In the genomic region with DNA sequence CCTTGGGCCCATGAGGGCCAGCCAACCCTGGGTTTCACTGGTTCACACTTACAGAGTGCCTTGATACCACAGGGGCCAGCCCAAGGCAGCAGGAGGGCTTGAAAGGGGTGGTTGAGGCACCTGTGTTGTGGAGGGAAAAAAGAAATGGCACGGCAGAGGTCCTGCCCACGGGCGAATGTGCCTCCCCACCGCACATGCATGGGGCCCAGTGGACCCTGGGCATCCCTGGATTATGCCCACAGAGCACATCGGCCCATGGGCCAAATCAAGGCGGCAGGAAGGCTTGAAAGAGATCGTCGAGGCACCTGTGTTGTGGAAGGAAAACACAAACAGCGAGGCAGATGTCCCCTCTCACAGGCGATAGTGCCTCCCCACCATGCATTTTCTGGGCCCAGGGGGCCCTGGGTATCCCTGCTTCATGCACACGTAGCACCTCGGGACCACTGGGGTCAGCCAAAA, we compare ENCODE assay signal across 16 cellular contexts.
DNase-seq lines count a peak whose midpoint lies in the region; ATAC-seq and TF ChIP-seq lines count a peak whose summit lies in the region.
"Had no signal": no experiment of that assay in that cellular context is flagged by ENCODE, and none has a peak within 500 bp of the region (broad histone marks: within the 10 kb centered on the region; RNA-seq: fewer than 3 reads in every experiment).

No MANE protein-coding gene starts in this region.

- H3K4me1 ChIP-seq in breast epithelium (no peaks in the 10 kb centered on the region), mammary epithelial cell (ENCODE audit: insufficient read depth, low read length) (no peaks in the 10 kb centered on the region), lung (ENCODE audit: control insufficient read depth in 2 of 2, insufficient read depth in 2 of 2, low read length in 2 of 2) (no peaks in the 10 kb centered on the region)

- H3K4me2 ChIP-seq in mammary epithelial cell (ENCODE audit: insufficient read depth, low read depth, low read length): no peak overlapping the region

- H3K4me3 ChIP-seq in breast epithelium (no peak overlapping the region), mammary epithelial cell (replicated peaks in 1 of 3; ENCODE audit: insufficient read depth in 1 of 3, low read depth in 2 of 3, low read length in 3 of 3) (no peak overlapping the region), lung (no peak overlapping the region)

- H3K27ac ChIP-seq in breast epithelium (no peak overlapping the region), mammary epithelial cell (ENCODE audit: insufficient read depth, low read depth, low read length) (no peak overlapping the region), lung (ENCODE audit: low read depth in 1 of 2, low read length in 1 of 2) (no peak overlapping the region)

- H3K9me3 ChIP-seq in breast epithelium (peaks cover 97 to 100% of the 10 kb centered on the region in 2 donors), mammary epithelial cell (replicated peaks; ENCODE audit: insufficient read depth, low read length) (peaks cover 49% of the 10 kb centered on the region), lung (ENCODE audit: control insufficient read depth in 2 of 2, insufficient read depth in 1 of 2, low read length in 1 of 2) (peaks cover 0 to 96% of the 10 kb centered on the region in 2 donors)

- H3K27me3 ChIP-seq in breast epithelium (no peaks in the 10 kb centered on the region), mammary epithelial cell (ENCODE audit: insufficient read depth, low read length) (no peaks in the 10 kb centered on the region), lung (ENCODE audit: control insufficient read depth, insufficient read depth) (no peaks in the 10 kb centered on the region)

- H3K27ac Mint-ChIP-seq in chondrocyte (ENCODE audit: unreplicated experiment): no peak overlapping the region
- H3K27ac Mint-ChIP-seq: activated naive CD4-positive, alpha-beta T cell treated with anti-CD3 and anti-CD28 coated beads, Interleukin-2, amount 50 U/mL, for 72 hours; T-cell had no signal

- H3K36me3 ChIP-seq in breast epithelium (no peaks in the 10 kb centered on the region), mammary epithelial cell (ENCODE audit: insufficient read depth, low read length) (no peaks in the 10 kb centered on the region), lung (ENCODE audit: control insufficient read depth in 2 of 2, insufficient read depth in 2 of 2, low read length in 2 of 2) (no peaks in the 10 kb centered on the region)

- CTCF ChIA-PET in mammary epithelial cell (lab: Charles Lee; ENCODE audit: low non-redundant PET): no interaction called here

- WGBS in mammary epithelial cell (ENCODE audit: low coverage, missing lambda C conversion rate): 77% methylated on average over 11 of the region's 12 CpGs
- WGBS in lung, 2 donors: 78 to 83% methylated on average over 12 of the region's 12 CpGs

- H3K9me3 Mint-ChIP-seq in chondrocyte (ENCODE audit: low read depth): peaks cover 29% of the 10 kb centered on the region

- in situ Hi-C loops in mammary epithelial cell (cut with MboI; ENCODE audit: low sequenced_read_pairs in 2 of 2): no loop called here

- H2AFZ ChIP-seq in mammary epithelial cell (ENCODE audit: low read depth, low read length): no peak overlapping the region

- BruUV-seq in mammary epithelial cell (replicated peaks; lab: Mats Ljungman, UMichigan): no TSS peak

- H3K4me3 Mint-ChIP-seq in chondrocyte (ENCODE audit: unreplicated experiment): no peak overlapping the region
- H3K4me3 Mint-ChIP-seq: T-cell had no signal

- H3K4me1 Mint-ChIP-seq in chondrocyte (ENCODE audit: low read depth): no peaks in the 10 kb centered on the region
- H3K4me1 Mint-ChIP-seq: T-cell had no signal

- no peaks in the 10 kb centered on the region for H3K79me2 ChIP-seq in mammary epithelial cell (ENCODE audit: insufficient read depth, low read length)

- no peaks in the 10 kb centered on the region for H3K27me3 Mint-ChIP-seq in chondrocyte (ENCODE audit: low read depth)
- H3K27me3 Mint-ChIP-seq: T-cell had no signal

- no peaks in the 10 kb centered on the region for H4K20me1 ChIP-seq in mammary epithelial cell (ENCODE audit: insufficient read depth, low read length)

- ATAC-seq in lung (ENCODE audit: insufficient read depth, low FRiP score): no peak
- no peak for ATAC-seq in HG03095 (IDR thresholded peaks at IDR 0.05; ENCODE audit: unreplicated experiment)
- ATAC-seq: activated naive CD4-positive, alpha-beta T cell treated with anti-CD3 and anti-CD28 coated beads, Interleukin-2, amount 50 U/mL, for 72 hours; PC-3; T-cell had no signal

- DNase-seq in breast epithelium (ENCODE audit: low spot score in 2 of 2) (peak; percentile 6 to 20), mammary epithelial cell (no peak), chondrocyte (ENCODE audit: low spot score) (peak; percentile 59), lung (ENCODE audit: low spot score) (peak; percentile 16), ureter (ENCODE audit: low spot score) (peak; percentile 26), LoVo (ENCODE audit: low spot score) (no peak), inferior parietal cortex (ENCODE audit: extremely low spot score) (no peak)
- DNase-seq: AML-193, KBM-7, mesenchymal stem cell, NCI-H146, NCI-H510A treated with DMSO at 0.1 percent for 48 hours, PC-3 had no signal

- TF ChIP-seq CTCF in breast epithelium (IDR thresholded peaks at IDR 0.05) (no peak), mammary epithelial cell (conservative IDR thresholded peaks at IDR 0.05 in 1 of 2, IDR thresholded peaks at IDR 0.05 in 1 of 2; ENCODE audit: extremely low read depth in 1 of 2, insufficient read depth in 1 of 2, low read depth in 1 of 2, low read length in 2 of 2) (no peak), chondrocyte (IDR thresholded peaks at IDR 0.05) (no peak), lung (IDR thresholded peaks at IDR 0.05; ENCODE audit: control extremely low read depth, extremely low read depth) (no peak)

- H3K9ac ChIP-seq in mammary epithelial cell (ENCODE audit: insufficient read depth, low read length): no peak overlapping the region

- dilution Hi-C loops in mammary epithelial cell (cut with HindIII; ENCODE audit: low sequenced_read_pairs): loop anchor here (5.0 to 25.0 kb wide), 3 partner anchors 48 to 126 kb away; no protein-coding TSS in a partner anchor

- no peak for TF ChIP-seq POLR2A in breast epithelium (IDR thresholded peaks at IDR 0.05)

- intact Hi-C loops in breast epithelium (cut with DNase I; ENCODE audit: low total_unique reads): no loop called here
- intact Hi-C loops in mammary epithelial cell (cut with micrococcal nuclease): no loop called here

- H3K36me3 Mint-ChIP-seq in chondrocyte (ENCODE audit: low read depth): no peaks in the 10 kb centered on the region
- H3K36me3 Mint-ChIP-seq: T-cell had no signal

Comparison
In these comparisons a context has a peak if more than half of its experiments do, and no peak if none do; other contexts are left out.
1. DNase-seq: peak in breast epithelium (2 of 2), chondrocyte (single experiment), lung (single experiment) and ureter (single experiment); none in mammary epithelial cell (single experiment), LoVo (single experiment) and inferior parietal cortex (single experiment).